Comparison of ENCODE assay signal across 8 cellular contexts in genomic region chr18:58044370-58045264, GRCh38. TPM values are rescaled to one million over a fixed set of nuclear protein-coding genes. Genes with fewer than 3 reads are reported as not detected.
DNase-seq lines count a peak whose midpoint lies in the region; ATAC-seq and TF ChIP-seq lines count a peak whose summit lies in the region.

No MANE protein-coding gene starts in this region.

- peak overlapping the region; percentile 82 to 97 (median 89) for H3K4me3 Mint-ChIP-seq in CD8-positive, alpha-beta memory T cell
- peak overlapping the region; percentile 93 for H3K4me3 Mint-ChIP-seq in activated naive CD8-positive, alpha-beta T cell treated with anti-CD3 and anti-CD28 coated beads for 36 hours

- no peaks in the 10 kb centered on the region for H3K9me3 ChIP-seq in CD8-positive, alpha-beta memory T cell (ENCODE audit: low read length)
- H3K9me3 ChIP-seq in RWPE2 (ENCODE audit: severe bottlenecking) (no peaks in the 10 kb centered on the region), psoas muscle (no peaks in the 10 kb centered on the region)

- peak overlapping the region; percentile 16 for H3K27ac ChIP-seq in CD8-positive, alpha-beta memory T cell (ENCODE audit: low read depth, low read length)
- H3K27ac ChIP-seq in RWPE2 (ENCODE audit: poor library complexity, severe bottlenecking) (peak overlapping the region; percentile 86), psoas muscle (peak overlapping the region; percentile 73)

- POLR2A ChIA-PET in CD8-positive, alpha-beta memory T cell (lab: Charles Lee), result no interaction called here

- H3K27me3 Mint-ChIP-seq in CD8-positive, alpha-beta memory T cell, result peaks cover 12 to 44% of the 10 kb centered on the region in 2 donors
- H3K27me3 Mint-ChIP-seq in activated naive CD8-positive, alpha-beta T cell treated with anti-CD3 and anti-CD28 coated beads for 36 hours, result no peaks in the 10 kb centered on the region

- peaks cover 0 to 2% (median 1%) of the 10 kb centered on the region in 3 donors for H3K36me3 Mint-ChIP-seq in CD8-positive, alpha-beta memory T cell
- no peaks in the 10 kb centered on the region for H3K36me3 Mint-ChIP-seq in activated naive CD8-positive, alpha-beta T cell treated with anti-CD3 and anti-CD28 coated beads for 36 hours

- H3K4me1 ChIP-seq in CD8-positive, alpha-beta memory T cell (ENCODE audit: insufficient read depth, low read length), result peaks cover 12% of the 10 kb centered on the region
- H3K4me1 ChIP-seq in RWPE2 (ENCODE audit: insufficient read depth, poor library complexity, severe bottlenecking) (peaks cover 7% of the 10 kb centered on the region), psoas muscle (no peaks in the 10 kb centered on the region)

- H3K4me3 ChIP-seq in CD8-positive, alpha-beta memory T cell (ENCODE audit: low read length), result peak overlapping the region; percentile 56
- H3K4me3 ChIP-seq in RWPE2 (ENCODE audit: severe bottlenecking) (peak overlapping the region; percentile 83), psoas muscle (peak overlapping the region; percentile 92)

- peaks cover 23 to 37% (median 28%) of the 10 kb centered on the region in 3 donors for H3K4me1 Mint-ChIP-seq in CD8-positive, alpha-beta memory T cell
- peaks cover 22% of the 10 kb centered on the region for H3K4me1 Mint-ChIP-seq in activated naive CD8-positive, alpha-beta T cell treated with anti-CD3 and anti-CD28 coated beads for 36 hours

- TF ChIP-seq CTCF in RWPE2 (IDR thresholded peaks at IDR 0.05; ENCODE audit: poor library complexity, severe bottlenecking), result no peak
- no peak for TF ChIP-seq CTCF in psoas muscle (IDR thresholded peaks at IDR 0.05)

- intact Hi-C loops in left ventricle myocardium superior (cut with micrococcal nuclease) (loop anchor here (5.0 kb wide), 1 partner anchor 78 kb away; no protein-coding TSS in a partner anchor), psoas muscle (cut with DNase I) (loop anchor here (5.0 kb wide), 4 partner anchors 73 to 278 kb away; no protein-coding TSS in a partner anchor)

- no peaks in the 10 kb centered on the region for H3K27me3 ChIP-seq in CD8-positive, alpha-beta memory T cell (ENCODE audit: insufficient read depth, low read length, poor library complexity, severe bottlenecking)
- H3K27me3 ChIP-seq in RWPE2 (ENCODE audit: insufficient read depth, poor library complexity, severe bottlenecking) (no peaks in the 10 kb centered on the region), psoas muscle (ENCODE audit: insufficient read depth in 3 of 3, low read length in 2 of 3) (no peaks in the 10 kb centered on the region)

- peak; percentile 32 for ATAC-seq in GM19395 (IDR thresholded peaks at IDR 0.05; ENCODE audit: unreplicated experiment)
- ATAC-seq in HG03442 (IDR thresholded peaks at IDR 0.05; ENCODE audit: unreplicated experiment), result peak; percentile 27
- peak; percentile 26 for ATAC-seq in RWPE2 (ENCODE audit: low read depth)
- ATAC-seq in left ventricle myocardium superior, result peak; percentile 30
- ATAC-seq in psoas muscle, result peak; percentile 36 to 62 (median 48)

- no peaks in the 10 kb centered on the region for H3K9me3 Mint-ChIP-seq in CD8-positive, alpha-beta memory T cell
- H3K9me3 Mint-ChIP-seq in activated naive CD8-positive, alpha-beta T cell treated with anti-CD3 and anti-CD28 coated beads for 36 hours, result no peaks in the 10 kb centered on the region

- peak overlapping the region in 4 of 8 donors; percentile 20 to 84 (median 54) for H3K27ac Mint-ChIP-seq in CD8-positive, alpha-beta memory T cell
- peak overlapping the region; percentile 51 for H3K27ac Mint-ChIP-seq in activated naive CD8-positive, alpha-beta T cell treated with anti-CD3 and anti-CD28 coated beads for 36 hours

- CTCF ChIA-PET in CD8-positive, alpha-beta memory T cell (lab: Charles Lee), result interaction anchor here (0.9 kb wide), 2 partner anchors 11 to 77 kb away, joined by 3 read pairs; no protein-coding TSS in a partner anchor

- WGBS in psoas muscle, 3 donors, result 0 to 1% (median 0%) methylated on average over 53 to 95 of the region's 95 CpGs

- DNase-seq in CD8-positive, alpha-beta memory T cell, result peak; percentile 28 to 57 (median 34)
- peak; percentile 62 for DNase-seq in RWPE2 (ENCODE audit: low spot score)
- peak; percentile 69 for DNase-seq in activated naive CD8-positive, alpha-beta T cell treated with anti-CD3 and anti-CD28 coated beads for 36 hours
- DNase-seq in left ventricle myocardium superior, result peak; percentile 50
- DNase-seq in psoas muscle, result peak; percentile 43 to 59
- DNase-seq in NCI-H128 (lab: John Stamatoyannopoulos, UW; ENCODE audit: unreplicated experiment), result no peak

- H3K36me3 ChIP-seq in CD8-positive, alpha-beta memory T cell (ENCODE audit: insufficient read depth, low read length), result no peaks in the 10 kb centered on the region
- no peaks in the 10 kb centered on the region for H3K36me3 ChIP-seq in RWPE2 (ENCODE audit: low read depth)
- no peaks in the 10 kb centered on the region for H3K36me3 ChIP-seq in psoas muscle (ENCODE audit: insufficient read depth in 1 of 2, low read depth in 1 of 2)

RNA-seq across cellular contexts. Expression of gene NEDD4L, which starts 0.6 kb away (rescaled TPM):
- total RNA-seq in CD8-positive, alpha-beta memory T cell, result 1 to 10 TPM; 3.0 to 4.1 TPM
- 1.4 TPM for polyA plus RNA-seq in CD8-positive, alpha-beta memory T cell
- total RNA-seq in activated naive CD8-positive, alpha-beta T cell treated with anti-CD3 and anti-CD28 coated beads for 36 hours, result 10 to 100 TPM; 10.5 to 14.4 TPM
- total RNA-seq in left ventricle myocardium superior (67.4 TPM), psoas muscle (10 to 100 TPM; 19.6 to 28.0 (median 21.5) TPM)
- polyA plus RNA-seq in psoas muscle, result 10 to 100 TPM; 14.8 to 16.9 (median 15.2) TPM

Comparison
In these comparisons a context has a peak if more than half of its experiments do, and no peak if none do; other contexts are left out.
1. H3K27ac ChIP-seq: peak in every context shown above with its lines; median percentile 86 in RWPE2; 73 in psoas muscle; 16 in CD8-positive, alpha-beta memory T cell.